In genomic region chr10:102396251-102396650, GRCh38 we compare ENCODE assay signal across 8 cellular contexts. TPM values are rescaled to one million over a fixed set of nuclear protein-coding genes. Genes with fewer than 3 reads are reported as not detected.
DNase-seq lines count a peak whose midpoint lies in the region; ATAC-seq and TF ChIP-seq lines count a peak whose summit lies in the region.

No MANE protein-coding gene starts in this region.

- no peak overlapping the region for H3K27ac ChIP-seq in H9 (ENCODE audit: insufficient read length, low read depth, low read length)
- H3K27ac ChIP-seq in right cardiac atrium (ENCODE audit: low read length) = no peak overlapping the region

- H3K4ac ChIP-seq in H9 (ENCODE audit: low read depth, low read length) = no peak overlapping the region

- peak overlapping the region in 2 of 3 experiments; percentile 62 to 70; a peak in 2 of 7 replicates for H3K27ac Mint-ChIP-seq in H9
- peak overlapping the region; percentile 99 for H3K27ac Mint-ChIP-seq in activated CD4-positive, alpha-beta memory T cell treated with anti-CD3 and anti-CD28 coated beads for 36 hours
- H3K27ac Mint-ChIP-seq in stimulated activated effector memory CD8-positive, alpha-beta T cell treated with anti-CD3 and anti-CD28 coated beads, Interleukin-12 subunit alpha, Interleukin-12 subunit beta, amount 100 ng/mL, for 72 hours = peak overlapping the region; percentile 98

- H2BK120ac ChIP-seq in H9 (ENCODE audit: low read depth, low read length, poor library complexity, severe bottlenecking) = no peak overlapping the region

- no peak overlapping the region for H3K18ac ChIP-seq in H9 (ENCODE audit: insufficient read length, low read depth, low read length)

- no peak overlapping the region for H2BK12ac ChIP-seq in H9 (ENCODE audit: insufficient read length, low read depth, low read length)

- no peak overlapping the region for H2BK20ac ChIP-seq in H9 (ENCODE audit: low read depth, low read length, poor library complexity, severe bottlenecking)

- H3K4me1 ChIP-seq in H9 (ENCODE audit: insufficient read depth, low read length) (no peaks in the 10 kb centered on the region), right cardiac atrium (ENCODE audit: control insufficient read depth, insufficient read depth, low read length) (peaks cover 2% of the 10 kb centered on the region)

- H3K27me3 Mint-ChIP-seq in H9 (ENCODE audit: low read depth) = peaks cover 60% of the 10 kb centered on the region
- H3K27me3 Mint-ChIP-seq in activated CD4-positive, alpha-beta memory T cell treated with anti-CD3 and anti-CD28 coated beads for 36 hours = no peaks in the 10 kb centered on the region

- H3K27me3 ChIP-seq in H9 (ENCODE audit: insufficient read depth, low read length) = peaks cover 11% of the 10 kb centered on the region; the same call in 1 of the 2 replicates
- no peaks in the 10 kb centered on the region for H3K27me3 ChIP-seq in right cardiac atrium (ENCODE audit: control insufficient read depth, insufficient read depth)

- peak overlapping the region; percentile 69 for H3K4me2 ChIP-seq in H9 (ENCODE audit: insufficient read depth, insufficient read length, low read length)

- H3K4me1 Mint-ChIP-seq in H9 = peaks cover 30 to 45% of the 10 kb centered on the region in 2 experiments
- H3K4me1 Mint-ChIP-seq in activated CD4-positive, alpha-beta memory T cell treated with anti-CD3 and anti-CD28 coated beads for 36 hours (ENCODE audit: low read depth) = peaks cover 52% of the 10 kb centered on the region
- peaks cover 47% of the 10 kb centered on the region for H3K4me1 Mint-ChIP-seq in stimulated activated effector memory CD8-positive, alpha-beta T cell treated with anti-CD3 and anti-CD28 coated beads, Interleukin-12 subunit alpha, Interleukin-12 subunit beta, amount 100 ng/mL, for 72 hours

- intact Hi-C loops in activated CD4-positive, alpha-beta memory T cell treated with anti-CD3 and anti-CD28 coated beads for 36 hours (cut with micrococcal nuclease) = no loop called here
- intact Hi-C loops in right cardiac atrium (cut with DNase I) = loop anchor here in 2 of 4 donors (5.0 to 10.0 kb wide), 3 partner anchors 169 to 189 kb away; partner anchors contain the start of gene ELOVL3 (in 1 of the 2)

- no peak overlapping the region for H3K14ac ChIP-seq in H9 (ENCODE audit: insufficient read depth, low read length)

- H3K4me3 ChIP-seq in right cardiac atrium (ENCODE audit: low read length) = peak overlapping the region; percentile 78

- ATAC-seq in right cardiac atrium (no peak), HG03045 (IDR thresholded peaks at IDR 0.05; ENCODE audit: unreplicated experiment) (no peak), GM19023 (IDR thresholded peaks at IDR 0.05; ENCODE audit: unreplicated experiment) (no peak), HG02678 (IDR thresholded peaks at IDR 0.05; ENCODE audit: unreplicated experiment) (no peak)
- no peak for ATAC-seq in stimulated activated effector memory CD8-positive, alpha-beta T cell treated with anti-CD3 and anti-CD28 coated beads, Interleukin-12 subunit alpha, Interleukin-12 subunit beta, amount 100 ng/mL, for 72 hours

- H3K79me2 ChIP-seq in H9 (ENCODE audit: insufficient read depth, low read length) = no peaks in the 10 kb centered on the region

- no peak overlapping the region for H3T11ph ChIP-seq in H9 (ENCODE audit: low read length)

- no peak overlapping the region for H2AFZ ChIP-seq in H9 (ENCODE audit: low read length)

- H3K4me3 Mint-ChIP-seq in H9 = peak overlapping the region; percentile 73 to 79
- peak overlapping the region; percentile 94 for H3K4me3 Mint-ChIP-seq in activated CD4-positive, alpha-beta memory T cell treated with anti-CD3 and anti-CD28 coated beads for 36 hours
- H3K4me3 Mint-ChIP-seq in stimulated activated effector memory CD8-positive, alpha-beta T cell treated with anti-CD3 and anti-CD28 coated beads, Interleukin-12 subunit alpha, Interleukin-12 subunit beta, amount 100 ng/mL, for 72 hours = peak overlapping the region; percentile 91

- no peaks in the 10 kb centered on the region for H3K9me3 Mint-ChIP-seq in H9
- no peaks in the 10 kb centered on the region for H3K9me3 Mint-ChIP-seq in activated CD4-positive, alpha-beta memory T cell treated with anti-CD3 and anti-CD28 coated beads for 36 hours
- no peaks in the 10 kb centered on the region for H3K9me3 Mint-ChIP-seq in stimulated activated effector memory CD8-positive, alpha-beta T cell treated with anti-CD3 and anti-CD28 coated beads, Interleukin-12 subunit alpha, Interleukin-12 subunit beta, amount 100 ng/mL, for 72 hours

- CTCF ChIA-PET in activated CD4-positive, alpha-beta memory T cell treated with anti-CD3 and anti-CD28 coated beads for 36 hours (lab: Charles Lee) = interaction anchor here (0.8 to 13.2 kb wide), 8 partner anchors 9 to 169 kb away, joined by 3 to 213 read pairs (median 28); partner anchors contain the start of gene FBXL15

- peaks cover 17% of the 10 kb centered on the region for H3K23me2 ChIP-seq in H9 (ENCODE audit: insufficient read length, low read depth, low read length, poor library complexity, severe bottlenecking)

- H3K9me3 ChIP-seq in H9 (ENCODE audit: control insufficient read depth, low read depth, low read length) (no peaks in the 10 kb centered on the region), right cardiac atrium (ENCODE audit: control insufficient read depth, low read length) (no peaks in the 10 kb centered on the region)

- H2BK5ac ChIP-seq in H9 (ENCODE audit: insufficient read length, low read length) = no peak overlapping the region

- no peak for TF ChIP-seq CTCF in H9 (conservative IDR thresholded peaks at IDR 0.05)

- H3K56ac ChIP-seq in H9 (ENCODE audit: insufficient read length, low read depth, low read length) = no peak overlapping the region

- no peak for DNase-seq in H9
- DNase-seq in activated CD4-positive, alpha-beta memory T cell treated with anti-CD3 and anti-CD28 coated beads for 36 hours = peak; percentile 33
- DNase-seq in right cardiac atrium = peak in 1 of 3 donors; percentile 46
- no peak for DNase-seq in stimulated activated effector memory CD8-positive, alpha-beta T cell treated with anti-CD3 and anti-CD28 coated beads, Interleukin-12 subunit alpha, Interleukin-12 subunit beta, amount 100 ng/mL, for 72 hours (ENCODE audit: low spot score in 2 of 2)
- no peak for DNase-seq in stimulated activated naive CD4-positive, alpha-beta T cell treated with Interleukin-2 at 50 U/mL for 16 hours (lab: John Stamatoyannopoulos, UW)

- H4K8ac ChIP-seq in H9 (replicated peaks; ENCODE audit: insufficient read length, low read depth, low read length) = no peak overlapping the region

- no peak overlapping the region for H3K9ac ChIP-seq in H9 (ENCODE audit: extremely low read depth, insufficient read length, low read length)

- POLR2A ChIA-PET in activated CD4-positive, alpha-beta memory T cell treated with anti-CD3 and anti-CD28 coated beads for 36 hours (lab: Charles Lee) = interaction anchor here (1.0 to 7.9 kb wide), 11 partner anchors 9 to 244 kb away, joined by 3 to 84 read pairs (median 12); partner anchors contain the start of genes C10orf95, CUEDC2, FBXL15 and GBF1

- WGBS in H9 (ENCODE audit: extremely low coverage, insufficient read length, low lambda C conversion rate) = no CpG with 5 or more reads among the region's 4 CpGs
- 55% methylated on average over 4 of the region's 4 CpGs for WGBS in right cardiac atrium

- no peak overlapping the region for H4K5ac ChIP-seq in H9 (ENCODE audit: insufficient read length, low read depth, low read length)

- H3K23ac ChIP-seq in H9 (ENCODE audit: insufficient read length, low read depth, low read length) = no peak overlapping the region

- H4K20me1 ChIP-seq in H9 (ENCODE audit: control insufficient read depth, insufficient read depth, insufficient read length) = peaks cover 4% of the 10 kb centered on the region

- no peaks in the 10 kb centered on the region for H3K79me1 ChIP-seq in H9 (ENCODE audit: insufficient read depth, low read depth, low read length, poor library complexity, severe bottlenecking)

- H4K91ac ChIP-seq in H9 (ENCODE audit: insufficient read length, low read depth, low read length) = no peak overlapping the region

- no peak overlapping the region for H2AK5ac ChIP-seq in H9 (ENCODE audit: insufficient read length, low read length)

- H2BK15ac ChIP-seq in H9 (ENCODE audit: low read depth, low read length) = no peak overlapping the region

- peaks cover 0 to 22% (median 18%) of the 10 kb centered on the region in 3 experiments; a peak in 6 of 7 replicates for H3K36me3 Mint-ChIP-seq in H9 (ENCODE audit: insufficient read depth in 1 of 3, low read depth in 3 of 3)
- H3K36me3 Mint-ChIP-seq in activated CD4-positive, alpha-beta memory T cell treated with anti-CD3 and anti-CD28 coated beads for 36 hours = peaks cover 58% of the 10 kb centered on the region
- H3K36me3 Mint-ChIP-seq in stimulated activated effector memory CD8-positive, alpha-beta T cell treated with anti-CD3 and anti-CD28 coated beads, Interleukin-12 subunit alpha, Interleukin-12 subunit beta, amount 100 ng/mL, for 72 hours = peaks cover 69% of the 10 kb centered on the region

RNA-seq across cellular contexts. Expression of gene NFKB2, which starts 0.7 kb away (rescaled TPM):
- total RNA-seq in H9 (2021) (21.0 and 23.7 TPM in 2 replicates), right cardiac atrium (10 to 100 TPM in 3 of 4 donors, 1 to 10 TPM in 1; 9.3 to 18.2 (median 15.3) TPM)
- 100 to 1,000 TPM; 241 to 242 TPM for total RNA-seq in activated CD4-positive, alpha-beta memory T cell treated with anti-CD3 and anti-CD28 coated beads for 36 hours
- 9.7 TPM for polyA plus RNA-seq in right cardiac atrium

RNA-seq across cellular contexts. Expression of gene PSD, which starts 22.3 kb away (rescaled TPM):
- total RNA-seq in H9 (2021) = 3.4 and 3.6 TPM in 2 replicates
- 1 to 10 TPM; 4.2 to 4.4 TPM for total RNA-seq in activated CD4-positive, alpha-beta memory T cell treated with anti-CD3 and anti-CD28 coated beads for 36 hours
- total RNA-seq in right cardiac atrium = 1 to 10 TPM; 4.6 to 9.4 (median 6.6) TPM
- polyA plus RNA-seq in right cardiac atrium = 5.7 TPM

RNA-seq across cellular contexts. Expression of gene FBXL15, which starts 24.4 kb away (rescaled TPM):
- 8.4 and 9.1 TPM in 2 replicates for total RNA-seq in H9 (2021)
- 10 to 100 TPM; 10.8 to 11.4 TPM for total RNA-seq in activated CD4-positive, alpha-beta memory T cell treated with anti-CD3 and anti-CD28 coated beads for 36 hours
- 10 to 100 TPM; 14.0 to 15.6 (median 14.4) TPM for total RNA-seq in right cardiac atrium
- polyA plus RNA-seq in right cardiac atrium = 14.4 TPM

RNA-seq across cellular contexts. Expression of gene CUEDC2, which starts 36.1 kb away (rescaled TPM):
- 41.2 and 43.0 TPM in 2 replicates for total RNA-seq in H9 (2021)
- 10 to 100 TPM; 68.6 to 68.9 TPM for total RNA-seq in activated CD4-positive, alpha-beta memory T cell treated with anti-CD3 and anti-CD28 coated beads for 36 hours
- total RNA-seq in right cardiac atrium = 10 to 100 TPM; 68.7 to 78.6 (median 71.6) TPM
- 94.6 TPM for polyA plus RNA-seq in right cardiac atrium

RNA-seq across cellular contexts. Expression of gene C10orf95, which starts 55.1 kb away (rescaled TPM):
- total RNA-seq in H9 (2021) (not detected in 2 replicates), right cardiac atrium (not detected)
- under 1 TPM; 0.19 to 0.48 TPM for total RNA-seq in activated CD4-positive, alpha-beta memory T cell treated with anti-CD3 and anti-CD28 coated beads for 36 hours
- polyA plus RNA-seq in right cardiac atrium = 0.09 TPM
